Comparison of ENCODE assay signal across 1 cellular context in genomic region chr4:95318483-95318882, GRCh38.
TF ChIP-seq lines count a peak whose summit lies in the region.

No MANE protein-coding gene starts in this region.

TF ChIP-seq in SK-N-SH, 30 proteins besides CTCF, POLR2A, EP300 and RAD21 (continued from another document):
- TF ChIP-seq REST (IDR thresholded peaks at IDR 0.05; ENCODE audit: low read depth, low read length) (no peak), FOXJ3 (CRISPR knock-in tag; IDR thresholded peaks at IDR 0.05) (no peak), RFX5 (IDR thresholded peaks at IDR 0.05; ENCODE audit: low read length) (no peak), GATA2 (CRISPR knock-in tag; IDR thresholded peaks at IDR 0.05) (no peak; the same call in 1 of the 2 replicates), NRF1 (IDR thresholded peaks at IDR 0.05; ENCODE audit: low read depth, low read length) (no peak), JUND (IDR thresholded peaks at IDR 0.05) (no peak), POLR2AphosphoS5 (IDR thresholded peaks at IDR 0.05; ENCODE audit: low read depth, low read length) (peak; percentile 24; the same call in 1 of the 2 replicates), ZBTB33 (IDR thresholded peaks at IDR 0.05; ENCODE audit: borderline replicate concordance, low read depth) (no peak), MAX (IDR thresholded peaks at IDR 0.05; ENCODE audit: low read depth) (no peak), USF1 (IDR thresholded peaks at IDR 0.05; ENCODE audit: borderline replicate concordance, low read depth) (no peak), PBX3 (IDR thresholded peaks at IDR 0.05) (0 out of 2 replicates have a peak, but pooled peaks have one; percentile 11), CHD2 (IDR thresholded peaks at IDR 0.05; ENCODE audit: low read length, partially characterized antibody) (peak; percentile 6), YY1 (IDR thresholded peaks at IDR 0.05; ENCODE audit: low read depth) (no peak), USF2 (IDR thresholded peaks at IDR 0.05; ENCODE audit: borderline replicate concordance, low read depth, low read length) (no peak), SIN3A (IDR thresholded peaks at IDR 0.05; ENCODE audit: borderline replicate concordance, low read depth, low read length) (no peak), RCOR1 (IDR thresholded peaks at IDR 0.05; ENCODE audit: low read length) (peak; percentile 81), FOXM1 (IDR thresholded peaks at IDR 0.05; ENCODE audit: low read depth) (no peak), MEF2A (IDR thresholded peaks at IDR 0.05; ENCODE audit: borderline replicate concordance, low read depth) (no peak), RXRA (IDR thresholded peaks at IDR 0.05; ENCODE audit: borderline replicate concordance, low read depth) (no peak), NFIC (IDR thresholded peaks at IDR 0.05; ENCODE audit: borderline replicate concordance) (no peak), TEAD4 (IDR thresholded peaks at IDR 0.05; ENCODE audit: borderline replicate concordance, insufficient read depth) (no peak), SMC3 (IDR thresholded peaks at IDR 0.05; ENCODE audit: low read depth, low read length) (no peak), IRF3 (IDR thresholded peaks at IDR 0.05; ENCODE audit: low read depth, low read length) (no peak)
